Comparison of ENCODE assay signal across 1 cellular context in the genomic region with DNA sequence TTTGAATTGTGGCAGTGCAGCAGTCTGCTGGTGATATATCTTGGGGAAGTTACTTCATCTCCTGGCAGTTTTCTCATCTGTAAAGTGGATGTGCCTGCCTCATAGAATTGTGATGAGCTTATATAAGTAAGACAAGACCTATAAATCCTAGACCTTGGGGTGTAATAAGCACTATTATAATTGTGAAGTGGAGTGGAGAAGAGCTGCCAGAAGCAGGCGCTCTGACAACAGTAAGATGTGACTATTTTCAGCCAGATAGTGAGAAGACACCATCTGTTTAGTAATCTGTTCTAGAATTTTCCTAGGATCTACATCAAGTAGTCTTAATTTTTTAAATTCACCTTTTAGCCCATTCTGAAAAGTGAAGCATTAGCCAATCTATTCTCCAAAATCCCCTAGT.
TF ChIP-seq lines count a peak whose summit lies in the region.

No MANE protein-coding gene starts in this region.

TF ChIP-seq in HCT116, 20 proteins besides CTCF, POLR2A, EP300 and RAD21 (continued from another document):
- TF ChIP-seq, protein P1, sequence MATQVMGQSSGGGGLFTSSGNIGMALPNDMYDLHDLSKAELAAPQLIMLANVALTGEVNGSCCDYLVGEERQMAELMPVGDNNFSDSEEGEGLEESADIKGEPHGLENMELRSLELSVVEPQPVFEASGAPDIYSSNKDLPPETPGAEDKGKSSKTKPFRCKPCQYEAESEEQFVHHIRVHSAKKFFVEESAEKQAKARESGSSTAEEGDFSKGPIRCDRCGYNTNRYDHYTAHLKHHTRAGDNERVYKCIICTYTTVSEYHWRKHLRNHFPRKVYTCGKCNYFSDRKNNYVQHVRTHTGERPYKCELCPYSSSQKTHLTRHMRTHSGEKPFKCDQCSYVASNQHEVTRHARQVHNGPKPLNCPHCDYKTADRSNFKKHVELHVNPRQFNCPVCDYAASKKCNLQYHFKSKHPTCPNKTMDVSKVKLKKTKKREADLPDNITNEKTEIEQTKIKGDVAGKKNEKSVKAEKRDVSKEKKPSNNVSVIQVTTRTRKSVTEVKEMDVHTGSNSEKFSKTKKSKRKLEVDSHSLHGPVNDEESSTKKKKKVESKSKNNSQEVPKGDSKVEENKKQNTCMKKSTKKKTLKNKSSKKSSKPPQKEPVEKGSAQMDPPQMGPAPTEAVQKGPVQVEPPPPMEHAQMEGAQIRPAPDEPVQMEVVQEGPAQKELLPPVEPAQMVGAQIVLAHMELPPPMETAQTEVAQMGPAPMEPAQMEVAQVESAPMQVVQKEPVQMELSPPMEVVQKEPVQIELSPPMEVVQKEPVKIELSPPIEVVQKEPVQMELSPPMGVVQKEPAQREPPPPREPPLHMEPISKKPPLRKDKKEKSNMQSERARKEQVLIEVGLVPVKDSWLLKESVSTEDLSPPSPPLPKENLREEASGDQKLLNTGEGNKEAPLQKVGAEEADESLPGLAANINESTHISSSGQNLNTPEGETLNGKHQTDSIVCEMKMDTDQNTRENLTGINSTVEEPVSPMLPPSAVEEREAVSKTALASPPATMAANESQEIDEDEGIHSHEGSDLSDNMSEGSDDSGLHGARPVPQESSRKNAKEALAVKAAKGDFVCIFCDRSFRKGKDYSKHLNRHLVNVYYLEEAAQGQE (IDR thresholded peaks at IDR 0.05; ENCODE audit: low read depth): no peak
- TF ChIP-seq CEBPB (IDR thresholded peaks at IDR 0.05; ENCODE audit: low read depth) (no peak), JUND (IDR thresholded peaks at IDR 0.05) (no peak), EZH2phosphoT487 (IDR thresholded peaks at IDR 0.05; ENCODE audit: borderline replicate concordance) (no peak), FOSL1 (IDR thresholded peaks at IDR 0.05; ENCODE audit: low read depth) (no peak), ZNF274 (IDR thresholded peaks at IDR 0.05; ENCODE audit: low read depth, low read length) (no peak), SP1 (IDR thresholded peaks at IDR 0.05; ENCODE audit: low read depth) (no peak)
- TF ChIP-seq, protein P2, sequence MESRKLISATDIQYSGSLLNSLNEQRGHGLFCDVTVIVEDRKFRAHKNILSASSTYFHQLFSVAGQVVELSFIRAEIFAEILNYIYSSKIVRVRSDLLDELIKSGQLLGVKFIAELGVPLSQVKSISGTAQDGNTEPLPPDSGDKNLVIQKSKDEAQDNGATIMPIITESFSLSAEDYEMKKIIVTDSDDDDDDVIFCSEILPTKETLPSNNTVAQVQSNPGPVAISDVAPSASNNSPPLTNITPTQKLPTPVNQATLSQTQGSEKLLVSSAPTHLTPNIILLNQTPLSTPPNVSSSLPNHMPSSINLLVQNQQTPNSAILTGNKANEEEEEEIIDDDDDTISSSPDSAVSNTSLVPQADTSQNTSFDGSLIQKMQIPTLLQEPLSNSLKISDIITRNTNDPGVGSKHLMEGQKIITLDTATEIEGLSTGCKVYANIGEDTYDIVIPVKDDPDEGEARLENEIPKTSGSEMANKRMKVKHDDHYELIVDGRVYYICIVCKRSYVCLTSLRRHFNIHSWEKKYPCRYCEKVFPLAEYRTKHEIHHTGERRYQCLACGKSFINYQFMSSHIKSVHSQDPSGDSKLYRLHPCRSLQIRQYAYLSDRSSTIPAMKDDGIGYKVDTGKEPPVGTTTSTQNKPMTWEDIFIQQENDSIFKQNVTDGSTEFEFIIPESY (IDR thresholded peaks at IDR 0.05; ENCODE audit: extremely low read depth, insufficient replicate concordance, low read length): no peak
- TF ChIP-seq, protein P3, sequence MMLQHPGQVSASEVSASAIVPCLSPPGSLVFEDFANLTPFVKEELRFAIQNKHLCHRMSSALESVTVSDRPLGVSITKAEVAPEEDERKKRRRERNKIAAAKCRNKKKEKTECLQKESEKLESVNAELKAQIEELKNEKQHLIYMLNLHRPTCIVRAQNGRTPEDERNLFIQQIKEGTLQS (IDR thresholded peaks at IDR 0.05): no peak
